Comparison of ENCODE assay signal across 1 cellular context in the genomic region with DNA sequence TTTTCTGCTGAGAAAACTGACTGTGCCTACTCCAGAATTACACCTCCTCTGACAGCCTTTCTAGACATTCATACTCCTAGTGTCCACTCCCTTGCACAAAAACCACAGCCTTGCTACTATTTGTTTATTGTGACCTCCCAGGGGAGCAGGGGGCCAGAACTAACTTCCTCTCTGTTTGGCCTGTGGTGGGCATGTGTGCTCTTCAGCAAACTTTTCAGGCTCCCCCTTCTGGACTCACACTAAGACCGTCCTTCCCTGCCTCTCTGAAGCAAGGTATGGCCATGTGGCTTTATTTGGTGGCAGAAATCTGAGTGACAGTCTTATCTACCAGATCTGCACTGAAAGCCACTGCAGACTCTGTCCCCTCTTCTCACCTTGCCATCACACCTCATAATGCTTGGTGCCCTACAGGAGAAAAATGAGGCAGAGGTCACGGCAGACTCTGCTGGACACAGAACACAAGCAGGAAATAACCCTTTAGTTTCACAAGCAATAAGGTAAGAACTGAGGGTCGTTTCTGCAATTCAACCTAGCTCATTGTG.
TF ChIP-seq lines count a peak whose summit lies in the region.

No MANE protein-coding gene starts in this region.

TF ChIP-seq in HepG2, 621 proteins besides CTCF, POLR2A, EP300 and RAD21 (continued from another document and continues in another):
- TF ChIP-seq RERE (CRISPR knock-in tag; IDR thresholded peaks at IDR 0.05; ENCODE audit: low read depth) (0 out of 2 replicates have a peak, but pooled peaks have one; percentile 18), STAG1 (CRISPR knock-in tag; IDR thresholded peaks at IDR 0.05) (peak; percentile 58), RBM39 (IDR thresholded peaks at IDR 0.05; ENCODE audit: low read depth, low read length, poor library complexity, severe bottlenecking) (no peak), PHF21A (CRISPR knock-in tag; IDR thresholded peaks at IDR 0.05) (peak; percentile 78), FOXP1 (IDR thresholded peaks at IDR 0.05) (no peak), FOXP1 (CRISPR knock-in tag; IDR thresholded peaks at IDR 0.05) (peak; percentile 56), SRF (IDR thresholded peaks at IDR 0.05; ENCODE audit: low read depth, low read length) (peak; percentile 59; the same call in 1 of the 2 replicates), ISL2 (CRISPR knock-in tag; IDR thresholded peaks at IDR 0.05) (peak; percentile 39; the same call in 1 of the 2 replicates), IKZF1 (IDR thresholded peaks at IDR 0.05) (no peak), ZNF136 (CRISPR knock-in tag; IDR thresholded peaks at IDR 0.05; ENCODE audit: low read depth) (0 out of 2 replicates have a peak, but pooled peaks have one; percentile 36), SOX6 (IDR thresholded peaks at IDR 0.05) (no peak), SOX6 (CRISPR knock-in tag; IDR thresholded peaks at IDR 0.05) (peak; percentile 70), PAXIP1 (CRISPR knock-in tag; conservative IDR thresholded peaks at IDR 0.05) (peak; percentile 83), MAZ (IDR thresholded peaks at IDR 0.05; ENCODE audit: borderline replicate concordance, low read depth, low read length) (no peak), MAZ (CRISPR knock-in tag; IDR thresholded peaks at IDR 0.05; ENCODE audit: low read depth) (peak; percentile 61; the same call in 1 of the 2 replicates), ZMYM4 (CRISPR knock-in tag; IDR thresholded peaks at IDR 0.05) (peak; percentile 94), ATF7-NPFF (CRISPR knock-in tag; IDR thresholded peaks at IDR 0.05; ENCODE audit: low read depth) (no peak), ZMAT3 (CRISPR knock-in tag; conservative IDR thresholded peaks at IDR 0.05) (0 out of 2 replicates have a peak, but pooled peaks have one; percentile 37), ZSCAN29 (CRISPR knock-in tag; conservative IDR thresholded peaks at IDR 0.05) (peak; percentile 81; the same call in 1 of the 2 replicates), HDAC1 (CRISPR knock-in tag; IDR thresholded peaks at IDR 0.05) (0 out of 2 replicates have a peak, but pooled peaks have one; percentile 47), NR2F6 (IDR thresholded peaks at IDR 0.05) (peak; percentile 90), NR2F6 (CRISPR knock-in tag; IDR thresholded peaks at IDR 0.05) (peak; percentile 89), HOXA5 (CRISPR knock-in tag; IDR thresholded peaks at IDR 0.05) (peak; percentile 63; the same call in 1 of the 2 replicates), SETDB1 (CRISPR knock-in tag; IDR thresholded peaks at IDR 0.05; ENCODE audit: borderline replicate concordance) (no peak), ZNF235 (CRISPR knock-in tag; IDR thresholded peaks at IDR 0.05; ENCODE audit: borderline replicate concordance) (no peak), SRSF1 (optimal IDR thresholded peaks at IDR 0.05; ENCODE audit: low read depth, low read length) (no peak), ZNF501 (CRISPR knock-in tag; IDR thresholded peaks at IDR 0.05) (peak; percentile 64; the same call in 1 of the 2 replicates), ZNF34 (CRISPR knock-in tag; IDR thresholded peaks at IDR 0.05; ENCODE audit: borderline replicate concordance) (0 out of 2 replicates have a peak, but pooled peaks have one; percentile 37), NFIB (CRISPR knock-in tag; IDR thresholded peaks at IDR 0.05; ENCODE audit: borderline replicate concordance) (no peak), SALL1 (CRISPR knock-in tag; IDR thresholded peaks at IDR 0.05) (peak; percentile 91), MIER2 (CRISPR knock-in tag; IDR thresholded peaks at IDR 0.05) (no peak), ZNF350 (CRISPR knock-in tag; IDR thresholded peaks at IDR 0.05; ENCODE audit: borderline replicate concordance, low read depth) (peak; percentile 44; the same call in 1 of the 2 replicates)
- TF ChIP-seq, protein P1, sequence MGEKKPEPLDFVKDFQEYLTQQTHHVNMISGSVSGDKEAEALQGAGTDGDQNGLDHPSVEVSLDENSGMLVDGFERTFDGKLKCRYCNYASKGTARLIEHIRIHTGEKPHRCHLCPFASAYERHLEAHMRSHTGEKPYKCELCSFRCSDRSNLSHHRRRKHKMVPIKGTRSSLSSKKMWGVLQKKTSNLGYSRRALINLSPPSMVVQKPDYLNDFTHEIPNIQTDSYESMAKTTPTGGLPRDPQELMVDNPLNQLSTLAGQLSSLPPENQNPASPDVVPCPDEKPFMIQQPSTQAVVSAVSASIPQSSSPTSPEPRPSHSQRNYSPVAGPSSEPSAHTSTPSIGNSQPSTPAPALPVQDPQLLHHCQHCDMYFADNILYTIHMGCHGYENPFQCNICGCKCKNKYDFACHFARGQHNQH (CRISPR knock-in tag; IDR thresholded peaks at IDR 0.05): peak; percentile 56; the same call in 1 of the 2 replicates
- TF ChIP-seq, protein P2, sequence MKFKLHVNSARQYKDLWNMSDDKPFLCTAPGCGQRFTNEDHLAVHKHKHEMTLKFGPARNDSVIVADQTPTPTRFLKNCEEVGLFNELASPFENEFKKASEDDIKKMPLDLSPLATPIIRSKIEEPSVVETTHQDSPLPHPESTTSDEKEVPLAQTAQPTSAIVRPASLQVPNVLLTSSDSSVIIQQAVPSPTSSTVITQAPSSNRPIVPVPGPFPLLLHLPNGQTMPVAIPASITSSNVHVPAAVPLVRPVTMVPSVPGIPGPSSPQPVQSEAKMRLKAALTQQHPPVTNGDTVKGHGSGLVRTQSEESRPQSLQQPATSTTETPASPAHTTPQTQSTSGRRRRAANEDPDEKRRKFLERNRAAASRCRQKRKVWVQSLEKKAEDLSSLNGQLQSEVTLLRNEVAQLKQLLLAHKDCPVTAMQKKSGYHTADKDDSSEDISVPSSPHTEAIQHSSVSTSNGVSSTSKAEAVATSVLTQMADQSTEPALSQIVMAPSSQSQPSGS (CRISPR knock-in tag; IDR thresholded peaks at IDR 0.05): peak; percentile 56; the same call in 1 of the 2 replicates
- TF ChIP-seq, protein P3, sequence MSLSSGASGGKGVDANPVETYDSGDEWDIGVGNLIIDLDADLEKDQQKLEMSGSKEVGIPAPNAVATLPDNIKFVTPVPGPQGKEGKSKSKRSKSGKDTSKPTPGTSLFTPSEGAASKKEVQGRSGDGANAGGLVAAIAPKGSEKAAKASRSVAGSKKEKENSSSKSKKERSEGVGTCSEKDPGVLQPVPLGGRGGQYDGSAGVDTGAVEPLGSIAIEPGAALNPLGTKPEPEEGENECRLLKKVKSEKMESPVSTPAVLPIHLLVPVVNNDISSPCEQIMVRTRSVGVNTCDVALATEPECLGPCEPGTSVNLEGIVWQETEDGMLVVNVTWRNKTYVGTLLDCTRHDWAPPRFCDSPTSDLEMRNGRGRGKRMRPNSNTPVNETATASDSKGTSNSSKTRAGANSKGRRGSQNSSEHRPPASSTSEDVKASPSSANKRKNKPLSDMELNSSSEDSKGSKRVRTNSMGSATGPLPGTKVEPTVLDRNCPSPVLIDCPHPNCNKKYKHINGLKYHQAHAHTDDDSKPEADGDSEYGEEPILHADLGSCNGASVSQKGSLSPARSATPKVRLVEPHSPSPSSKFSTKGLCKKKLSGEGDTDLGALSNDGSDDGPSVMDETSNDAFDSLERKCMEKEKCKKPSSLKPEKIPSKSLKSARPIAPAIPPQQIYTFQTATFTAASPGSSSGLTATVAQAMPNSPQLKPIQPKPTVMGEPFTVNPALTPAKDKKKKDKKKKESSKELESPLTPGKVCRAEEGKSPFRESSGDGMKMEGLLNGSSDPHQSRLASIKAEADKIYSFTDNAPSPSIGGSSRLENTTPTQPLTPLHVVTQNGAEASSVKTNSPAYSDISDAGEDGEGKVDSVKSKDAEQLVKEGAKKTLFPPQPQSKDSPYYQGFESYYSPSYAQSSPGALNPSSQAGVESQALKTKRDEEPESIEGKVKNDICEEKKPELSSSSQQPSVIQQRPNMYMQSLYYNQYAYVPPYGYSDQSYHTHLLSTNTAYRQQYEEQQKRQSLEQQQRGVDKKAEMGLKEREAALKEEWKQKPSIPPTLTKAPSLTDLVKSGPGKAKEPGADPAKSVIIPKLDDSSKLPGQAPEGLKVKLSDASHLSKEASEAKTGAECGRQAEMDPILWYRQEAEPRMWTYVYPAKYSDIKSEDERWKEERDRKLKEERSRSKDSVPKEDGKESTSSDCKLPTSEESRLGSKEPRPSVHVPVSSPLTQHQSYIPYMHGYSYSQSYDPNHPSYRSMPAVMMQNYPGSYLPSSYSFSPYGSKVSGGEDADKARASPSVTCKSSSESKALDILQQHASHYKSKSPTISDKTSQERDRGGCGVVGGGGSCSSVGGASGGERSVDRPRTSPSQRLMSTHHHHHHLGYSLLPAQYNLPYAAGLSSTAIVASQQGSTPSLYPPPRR (CRISPR knock-in tag; IDR thresholded peaks at IDR 0.05; ENCODE audit: borderline replicate concordance): peak; percentile 88; the same call in 1 of the 2 replicates
- TF ChIP-seq, protein P4, sequence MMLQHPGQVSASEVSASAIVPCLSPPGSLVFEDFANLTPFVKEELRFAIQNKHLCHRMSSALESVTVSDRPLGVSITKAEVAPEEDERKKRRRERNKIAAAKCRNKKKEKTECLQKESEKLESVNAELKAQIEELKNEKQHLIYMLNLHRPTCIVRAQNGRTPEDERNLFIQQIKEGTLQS (CRISPR knock-in tag; IDR thresholded peaks at IDR 0.05): no peak
- TF ChIP-seq, protein P5, sequence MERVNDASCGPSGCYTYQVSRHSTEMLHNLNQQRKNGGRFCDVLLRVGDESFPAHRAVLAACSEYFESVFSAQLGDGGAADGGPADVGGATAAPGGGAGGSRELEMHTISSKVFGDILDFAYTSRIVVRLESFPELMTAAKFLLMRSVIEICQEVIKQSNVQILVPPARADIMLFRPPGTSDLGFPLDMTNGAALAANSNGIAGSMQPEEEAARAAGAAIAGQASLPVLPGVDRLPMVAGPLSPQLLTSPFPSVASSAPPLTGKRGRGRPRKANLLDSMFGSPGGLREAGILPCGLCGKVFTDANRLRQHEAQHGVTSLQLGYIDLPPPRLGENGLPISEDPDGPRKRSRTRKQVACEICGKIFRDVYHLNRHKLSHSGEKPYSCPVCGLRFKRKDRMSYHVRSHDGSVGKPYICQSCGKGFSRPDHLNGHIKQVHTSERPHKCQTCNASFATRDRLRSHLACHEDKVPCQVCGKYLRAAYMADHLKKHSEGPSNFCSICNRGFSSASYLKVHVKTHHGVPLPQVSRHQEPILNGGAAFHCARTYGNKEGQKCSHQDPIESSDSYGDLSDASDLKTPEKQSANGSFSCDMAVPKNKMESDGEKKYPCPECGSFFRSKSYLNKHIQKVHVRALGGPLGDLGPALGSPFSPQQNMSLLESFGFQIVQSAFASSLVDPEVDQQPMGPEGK (CRISPR knock-in tag; IDR thresholded peaks at IDR 0.05): peak; percentile 93
- TF ChIP-seq, protein P6, sequence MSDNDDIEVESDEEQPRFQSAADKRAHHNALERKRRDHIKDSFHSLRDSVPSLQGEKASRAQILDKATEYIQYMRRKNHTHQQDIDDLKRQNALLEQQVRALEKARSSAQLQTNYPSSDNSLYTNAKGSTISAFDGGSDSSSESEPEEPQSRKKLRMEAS (IDR thresholded peaks at IDR 0.05): peak; percentile 72
